In genomic region chr9:129697111-129697955, GRCh38 we compare ENCODE assay signal across 8 cellular contexts. TPM values are rescaled to one million over a fixed set of nuclear protein-coding genes. Genes with fewer than 3 reads are reported as not detected.
DNase-seq lines count a peak whose midpoint lies in the region; ATAC-seq and TF ChIP-seq lines count a peak whose summit lies in the region.

No MANE protein-coding gene starts in this region.

- ATAC-seq in GM19328 (IDR thresholded peaks at IDR 0.05; ENCODE audit: unreplicated experiment): no peak
- ATAC-seq in GM19395 (IDR thresholded peaks at IDR 0.05; ENCODE audit: unreplicated experiment): no peak

- H3K4me1 ChIP-seq in muscle layer of colon (ENCODE audit: insufficient read depth, low read length): peaks cover 6% of the 10 kb centered on the region

- TF ChIP-seq CTCF in HL-60 (IDR thresholded peaks at IDR 0.05; ENCODE audit: insufficient read depth, low read length) (no peak), WI38 (IDR thresholded peaks at IDR 0.05; ENCODE audit: low read depth, low read length) (no peak)

- no peak overlapping the region for H3K9ac ChIP-seq in muscle layer of colon (ENCODE audit: low read length)

- DNase-seq in HL-60 (ENCODE audit: low read depth in 1 of 2, low spot score in 1 of 2) (peak; percentile 7 to 31), ecto neural progenitor cell (ENCODE audit: low spot score) (peak; percentile 66), stromal cell of bone marrow (ENCODE audit: low read depth) (peak; percentile 91), cerebellum (ENCODE audit: low spot score) (no peak)

- no peak overlapping the region; the same call in none of the 2 replicates for H3K4me3 ChIP-seq in HL-60 (replicated peaks; ENCODE audit: insufficient read depth, low read length)
- H3K4me3 ChIP-seq in WI38 (ENCODE audit: low read depth, low read length): peak overlapping the region; percentile 51
- H3K4me3 ChIP-seq in muscle layer of colon (ENCODE audit: low read depth in 1 of 2, low read length in 2 of 2): peak overlapping the region; percentile 7 to 41

- no peaks in the 10 kb centered on the region for H3K9me3 ChIP-seq in muscle layer of colon (ENCODE audit: low read length)

- H3K27ac ChIP-seq in HL-60 (replicated peaks) (no peak overlapping the region), muscle layer of colon (ENCODE audit: low read depth, low read length) (no peak overlapping the region)

- H3K27me3 ChIP-seq in HL-60 (ENCODE audit: insufficient read depth, poor library complexity, severe bottlenecking): peaks cover 26% of the 10 kb centered on the region
- H3K27me3 ChIP-seq in muscle layer of colon (ENCODE audit: control insufficient read depth in 1 of 2, insufficient read depth in 2 of 2, low read length in 2 of 2): peaks cover 0 to 15% of the 10 kb centered on the region in 2 donors

- H3K36me3 ChIP-seq in muscle layer of colon (ENCODE audit: insufficient read depth, low read length): no peaks in the 10 kb centered on the region

RNA-seq across cellular contexts. Expression of gene PRRX2, which starts 31.9 kb away (rescaled TPM):
- not detected for total RNA-seq in cerebellum

RNA-seq across cellular contexts. Expression of gene ASB6, which starts 55.4 kb away (rescaled TPM):
- total RNA-seq in cerebellum: 14.5 TPM

RNA-seq across cellular contexts. Expression of gene PTGES, which starts 55.5 kb away (rescaled TPM):
- 1.5 TPM for total RNA-seq in cerebellum
